In the genomic region with DNA sequence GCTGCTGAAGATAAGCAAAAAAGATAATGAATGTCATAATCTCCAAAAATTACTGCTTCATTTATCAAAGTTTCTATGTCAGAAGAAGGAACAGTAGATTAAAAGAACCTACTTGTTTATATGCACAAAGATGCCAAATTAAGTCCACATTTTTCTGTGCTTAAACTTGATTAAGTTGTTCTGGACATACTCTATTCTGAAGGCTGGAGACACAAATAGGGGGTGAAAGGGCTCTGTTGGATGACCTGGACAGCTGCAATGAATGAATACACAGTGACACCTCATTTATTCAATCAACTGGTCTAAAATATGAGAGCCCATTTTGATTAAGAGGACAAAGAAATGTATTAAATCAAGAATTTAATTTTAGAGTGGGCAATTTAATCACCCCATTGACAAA, we compare ENCODE assay signal across 8 cellular contexts.
"Had no signal": no experiment of that assay in that cellular context is flagged by ENCODE, and none has a peak within 500 bp of the region (broad histone marks: within the 10 kb centered on the region; RNA-seq: fewer than 3 reads in every experiment).

No MANE protein-coding gene starts in this region.

- H3K4me3 ChIP-seq: GM12878 had no signal

- ATAC-seq: GM12878 had no signal

- FAIRE-seq: G401.6, GM12878, GM12891, GM12892, GM18507, GM19239 had no signal

- DNase-seq: GDM1, GF-D8 had no signal
